Comparison of ENCODE assay signal across 19 cellular contexts in genomic region chr3:52620580-52620979, GRCh38.
DNase-seq lines count a peak whose midpoint lies in the region; ATAC-seq, FAIRE-seq and TF ChIP-seq lines count a peak whose summit lies in the region.
"Had no signal": no experiment of that assay in that cellular context is flagged by ENCODE, and none has a peak within 500 bp of the region (broad histone marks: within the 10 kb centered on the region; RNA-seq: fewer than 3 reads in every experiment).

No MANE protein-coding gene starts in this region.

- H3K27me3 Mint-ChIP-seq in activated T-cell treated with anti-CD3 and anti-CD28 coated beads, Interleukin-2, amount 50 U/mL, for 24 hours: no peaks in the 10 kb centered on the region
- no peaks in the 10 kb centered on the region for H3K27me3 Mint-ChIP-seq in activated T-cell treated with anti-CD3 and anti-CD28 coated beads, Interleukin-2, amount 50 U/mL, for 72 hours (ENCODE audit: low read depth)
- H3K27me3 Mint-ChIP-seq in CD4-positive, alpha-beta T cell: no peaks in the 10 kb centered on the region
- no peaks in the 10 kb centered on the region for H3K27me3 Mint-ChIP-seq in activated T-helper 17 cell treated with anti-CD3 and anti-CD28 coated beads, Interleukin-2, amount 50 U/mL, for 72 hours
- no peaks in the 10 kb centered on the region for H3K27me3 Mint-ChIP-seq in natural killer cell (ENCODE audit: low read depth in 2 of 2)
- H3K27me3 Mint-ChIP-seq: B cell; CD8-positive, alpha-beta memory T cell had no signal

- peak overlapping the region; percentile 32 for H3K27ac Mint-ChIP-seq in activated T-cell treated with anti-CD3 and anti-CD28 coated beads, Interleukin-2, amount 50 U/mL, for 24 hours
- no peak overlapping the region for H3K27ac Mint-ChIP-seq in activated T-cell treated with anti-CD3 and anti-CD28 coated beads, Interleukin-2, amount 50 U/mL, for 72 hours
- peak overlapping the region; percentile 18 for H3K27ac Mint-ChIP-seq in CD4-positive, alpha-beta T cell
- H3K27ac Mint-ChIP-seq in activated T-helper 17 cell treated with anti-CD3 and anti-CD28 coated beads, Interleukin-2, amount 50 U/mL, for 72 hours: peak overlapping the region; percentile 60
- H3K27ac Mint-ChIP-seq in natural killer cell: peak overlapping the region; percentile 45 to 60
- H3K27ac Mint-ChIP-seq: B cell had no signal

- FAIRE-seq in HTR-8/SVneo (lab: Jason Lieb, UNC): no peak
- FAIRE-seq: H54, HepG2 had no signal

- peaks cover 29% of the 10 kb centered on the region for H3K4me1 Mint-ChIP-seq in activated T-cell treated with anti-CD3 and anti-CD28 coated beads, Interleukin-2, amount 50 U/mL, for 24 hours (ENCODE audit: low read depth)
- peaks cover 20% of the 10 kb centered on the region for H3K4me1 Mint-ChIP-seq in activated T-cell treated with anti-CD3 and anti-CD28 coated beads, Interleukin-2, amount 50 U/mL, for 72 hours (ENCODE audit: low read depth)
- peaks cover 26% of the 10 kb centered on the region for H3K4me1 Mint-ChIP-seq in CD4-positive, alpha-beta T cell (ENCODE audit: low read depth)
- H3K4me1 Mint-ChIP-seq in activated T-helper 17 cell treated with anti-CD3 and anti-CD28 coated beads, Interleukin-2, amount 50 U/mL, for 72 hours: peaks cover 21% of the 10 kb centered on the region
- H3K4me1 Mint-ChIP-seq in natural killer cell: peaks cover 7 to 8% of the 10 kb centered on the region in 2 donors
- H3K4me1 Mint-ChIP-seq: B cell had no signal

- DNase-seq in activated T-cell treated with anti-CD3 and anti-CD28 coated beads, Interleukin-2, amount 50 U/mL, for 24 hours: no peak
- no peak for DNase-seq in activated T-cell treated with anti-CD3 and anti-CD28 coated beads, Interleukin-2, amount 50 U/mL, for 72 hours
- DNase-seq in CD4-positive, alpha-beta T cell: no peak
- DNase-seq in natural killer cell (no peak), HT-29 (ENCODE audit: low spot score) (no peak), HTR-8/SVneo (ENCODE audit: insufficient read length, low spot score) (no peak), GM03348 (ENCODE audit: low spot score) (no peak)
- DNase-seq: ACHN; C1 segment of cervical spinal cord; Caco-2; CD8-positive, alpha-beta memory T cell; DMS53; GF-D8; GM23248 had no signal

- no peaks in the 10 kb centered on the region for H3K9me3 Mint-ChIP-seq in activated T-cell treated with anti-CD3 and anti-CD28 coated beads, Interleukin-2, amount 50 U/mL, for 24 hours
- no peaks in the 10 kb centered on the region for H3K9me3 Mint-ChIP-seq in activated T-cell treated with anti-CD3 and anti-CD28 coated beads, Interleukin-2, amount 50 U/mL, for 72 hours
- H3K9me3 Mint-ChIP-seq in CD4-positive, alpha-beta T cell: no peaks in the 10 kb centered on the region
- no peaks in the 10 kb centered on the region for H3K9me3 Mint-ChIP-seq in activated T-helper 17 cell treated with anti-CD3 and anti-CD28 coated beads, Interleukin-2, amount 50 U/mL, for 72 hours
- H3K9me3 Mint-ChIP-seq in natural killer cell: no peaks in the 10 kb centered on the region
- H3K9me3 Mint-ChIP-seq: CD8-positive, alpha-beta memory T cell had no signal

- peaks cover 82% of the 10 kb centered on the region for H3K36me3 Mint-ChIP-seq in activated T-cell treated with anti-CD3 and anti-CD28 coated beads, Interleukin-2, amount 50 U/mL, for 24 hours (ENCODE audit: low read depth)
- peaks cover 8 to 18% of the 10 kb centered on the region in 2 donors for H3K36me3 Mint-ChIP-seq in activated T-cell treated with anti-CD3 and anti-CD28 coated beads, Interleukin-2, amount 50 U/mL, for 72 hours (ENCODE audit: insufficient read depth in 2 of 2)
- peaks cover 79% of the 10 kb centered on the region for H3K36me3 Mint-ChIP-seq in CD4-positive, alpha-beta T cell (ENCODE audit: low read depth)
- H3K36me3 Mint-ChIP-seq in activated T-helper 17 cell treated with anti-CD3 and anti-CD28 coated beads, Interleukin-2, amount 50 U/mL, for 72 hours (ENCODE audit: low read depth): peaks cover 90% of the 10 kb centered on the region
- peaks cover 7% of the 10 kb centered on the region for H3K36me3 Mint-ChIP-seq in natural killer cell

- no peaks in the 10 kb centered on the region for H3K9me3 ChIP-seq in CD4-positive, alpha-beta T cell (ENCODE audit: control insufficient read depth, low read length)
- H3K9me3 ChIP-seq: Caco-2 had no signal

- H3K27me3 ChIP-seq in CD4-positive, alpha-beta T cell (ENCODE audit: control insufficient read depth, insufficient read depth, low read length): no peaks in the 10 kb centered on the region

- CTCF ChIA-PET in CD4-positive, alpha-beta T cell (lab: Charles Lee): no interaction called here

- intact Hi-C loops in CD4-positive, alpha-beta T cell (cut with DNase I, micrococcal nuclease): no loop called here
- intact Hi-C loops in natural killer cell (cut with micrococcal nuclease): no loop called here

- no peak for ATAC-seq in activated T-cell treated with anti-CD3 and anti-CD28 coated beads, Interleukin-2, amount 50 U/mL, for 72 hours (replicated peaks in 1 of 2)
- no peak for ATAC-seq in CD4-positive, alpha-beta T cell (ENCODE audit: poor library complexity)
- ATAC-seq in activated T-helper 17 cell treated with anti-CD3 and anti-CD28 coated beads, Interleukin-2, amount 50 U/mL, for 72 hours (replicated peaks): peak; percentile 58
- ATAC-seq in natural killer cell: no peak
- ATAC-seq: HCT116, HepG2 had no signal

- no peak overlapping the region for H3K27ac ChIP-seq in CD4-positive, alpha-beta T cell (ENCODE audit: low read depth, low read length)
- H3K27ac ChIP-seq: GM23248 had no signal

- no peak overlapping the region for H3K4me3 Mint-ChIP-seq in activated T-cell treated with anti-CD3 and anti-CD28 coated beads, Interleukin-2, amount 50 U/mL, for 24 hours
- no peak overlapping the region for H3K4me3 Mint-ChIP-seq in activated T-cell treated with anti-CD3 and anti-CD28 coated beads, Interleukin-2, amount 50 U/mL, for 72 hours
- no peak overlapping the region for H3K4me3 Mint-ChIP-seq in CD4-positive, alpha-beta T cell
- H3K4me3 Mint-ChIP-seq in activated T-helper 17 cell treated with anti-CD3 and anti-CD28 coated beads, Interleukin-2, amount 50 U/mL, for 72 hours: no peak overlapping the region
- no peak overlapping the region for H3K4me3 Mint-ChIP-seq in natural killer cell
- H3K4me3 Mint-ChIP-seq: B cell; CD8-positive, alpha-beta memory T cell had no signal

- no peak for TF ChIP-seq CTCF in CD4-positive, alpha-beta T cell (IDR thresholded peaks at IDR 0.05)
- TF ChIP-seq CTCF in natural killer cell (IDR thresholded peaks at IDR 0.05): no peak

- POLR2A ChIA-PET in CD4-positive, alpha-beta T cell (lab: Charles Lee): no interaction called here
